In the genomic region with DNA sequence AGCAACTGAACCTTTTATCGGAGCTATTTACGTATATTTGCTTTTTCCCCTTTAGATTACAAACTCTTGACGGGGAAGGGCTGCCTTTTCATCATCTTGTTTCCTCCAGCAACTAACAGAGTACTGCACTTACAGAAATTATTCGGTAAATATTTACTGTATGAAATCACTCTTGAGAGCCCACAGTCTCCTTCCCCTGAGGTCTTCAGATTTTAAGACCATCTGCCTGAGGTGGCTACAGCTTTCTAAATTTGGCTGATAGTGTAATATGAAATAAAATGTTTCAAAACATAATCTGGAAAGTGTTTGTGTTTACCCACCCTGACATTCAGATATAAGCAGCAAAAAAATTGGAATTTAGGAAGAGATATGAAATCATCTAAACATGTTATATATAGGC, we compare ENCODE assay signal across 16 cellular contexts.
DNase-seq lines count a peak whose midpoint lies in the region; ATAC-seq and TF ChIP-seq lines count a peak whose summit lies in the region.
"Had no signal": no experiment of that assay in that cellular context is flagged by ENCODE, and none has a peak within 500 bp of the region (broad histone marks: within the 10 kb centered on the region; RNA-seq: fewer than 3 reads in every experiment).

No MANE protein-coding gene starts in this region.

- no peak for ATAC-seq in HG03108 (IDR thresholded peaks at IDR 0.05; ENCODE audit: unreplicated experiment)
- ATAC-seq: HepG2, SK-N-SH treated with all-trans-retinoic acid at 6 μM for 48 hours had no signal

- peaks cover 7% of the 10 kb centered on the region for H3K4me1 ChIP-seq in mesenchymal stem cell (ENCODE audit: control insufficient read depth, insufficient read depth, low read depth, low read length)
- H3K4me1 ChIP-seq: Peyer's patch had no signal

- no peaks in the 10 kb centered on the region for H3K9me3 Mint-ChIP-seq in activated T-helper 2 cell treated with anti-CD3 and anti-CD28 coated beads, Interferon-gamma antibody, Interleukin-2, Interleukin-4, amounts not matched to agents 10 μg/mL and 5 μg/mL and 100 μg/mL, durations not matched to agents 14 hours and 24 hours and 36 hours
- H3K9me3 Mint-ChIP-seq: CD4-positive, alpha-beta T cell had no signal

- no peak overlapping the region for H3K18ac ChIP-seq in mesenchymal stem cell (ENCODE audit: low read depth in 1 of 2, low read length in 2 of 2)

- 67% methylated on average over 3 of the region's 4 CpGs for WGBS in mesenchymal stem cell

- H2BK12ac ChIP-seq in mesenchymal stem cell (ENCODE audit: low read length in 2 of 2) = no peak overlapping the region

- peaks cover 2% of the 10 kb centered on the region for H3K27me3 Mint-ChIP-seq in activated T-helper 2 cell treated with anti-CD3 and anti-CD28 coated beads, Interferon-gamma antibody, Interleukin-2, Interleukin-4, amounts not matched to agents 10 μg/mL and 5 μg/mL and 100 μg/mL, durations not matched to agents 14 hours and 24 hours and 36 hours (ENCODE audit: low read depth)
- H3K27me3 Mint-ChIP-seq: CD4-positive, alpha-beta T cell had no signal

- H3K79me1 ChIP-seq in mesenchymal stem cell (replicated peaks; ENCODE audit: low read length, poor library complexity, severe bottlenecking) = peaks cover 37% of the 10 kb centered on the region

- H3K27ac ChIP-seq in 22Rv1 = peak overlapping the region; percentile 51
- no peak overlapping the region for H3K27ac ChIP-seq in mesenchymal stem cell (ENCODE audit: low read length, poor library complexity, severe bottlenecking)
- H3K27ac ChIP-seq: Peyer's patch had no signal

- intact Hi-C loops in activated T-helper 2 cell treated with anti-CD3 and anti-CD28 coated beads, Interferon-gamma antibody, Interleukin-2, Interleukin-4, amounts not matched to agents 10 μg/mL and 5 μg/mL and 100 μg/mL, durations not matched to agents 14 hours and 24 hours and 36 hours (cut with micrococcal nuclease) = no loop called here

- no peak overlapping the region for H3K9ac ChIP-seq in mesenchymal stem cell (ENCODE audit: low read length)

- H3K9me3 ChIP-seq in mesenchymal stem cell (ENCODE audit: control insufficient read depth, low read length) = no peaks in the 10 kb centered on the region
- H3K9me3 ChIP-seq: Peyer's patch had no signal

- DNase-seq in DMS79 treated with DMSO at 0.1 percent for 48 hours (lab: John Stamatoyannopoulos, UW) (peak; percentile 76), NCI-H748 (lab: John Stamatoyannopoulos, UW; ENCODE audit: unreplicated experiment) (peak; percentile 59), mesenchymal stem cell (peak; percentile 25), HuH-7 (ENCODE audit: low spot score) (no peak)
- no peak for DNase-seq in activated T-helper 2 cell treated with anti-CD3 and anti-CD28 coated beads, Interferon-gamma antibody, Interleukin-2, Interleukin-4, amounts not matched to agents 10 μg/mL and 5 μg/mL and 100 μg/mL, durations not matched to agents 14 hours and 24 hours and 36 hours (ENCODE audit: low spot score)
- DNase-seq: ACHN; CD4-positive, alpha-beta T cell; Karpas-422; NCI-H1694 treated with DMSO at 0.1 percent for 48 hours; NCI-H2171 treated with DMSO at 0.1 percent for 48 hours; NCI-H526 treated with DMSO at 0.1 percent for 48 hours; Peyer's patch had no signal

- H3K27ac Mint-ChIP-seq in activated T-helper 2 cell treated with anti-CD3 and anti-CD28 coated beads, Interferon-gamma antibody, Interleukin-2, Interleukin-4, amounts not matched to agents 10 μg/mL and 5 μg/mL and 100 μg/mL, durations not matched to agents 14 hours and 24 hours and 36 hours = no peak overlapping the region
- H3K27ac Mint-ChIP-seq: CD4-positive, alpha-beta T cell had no signal

- H2BK5ac ChIP-seq in mesenchymal stem cell (ENCODE audit: low read depth, low read length, poor library complexity, severe bottlenecking) = no peak overlapping the region

- H2AK5ac ChIP-seq in mesenchymal stem cell (ENCODE audit: low read length, severe bottlenecking) = no peak overlapping the region

- H2AFZ ChIP-seq in mesenchymal stem cell (ENCODE audit: low read depth, low read length) = no peak overlapping the region

- no peak overlapping the region for H3K4me3 ChIP-seq in mesenchymal stem cell (ENCODE audit: insufficient read depth in 1 of 2, low read depth in 1 of 2, low read length in 2 of 2)
- H3K4me3 ChIP-seq: Peyer's patch had no signal

- H3K36me3 Mint-ChIP-seq in activated T-helper 2 cell treated with anti-CD3 and anti-CD28 coated beads, Interferon-gamma antibody, Interleukin-2, Interleukin-4, amounts not matched to agents 10 μg/mL and 5 μg/mL and 100 μg/mL, durations not matched to agents 14 hours and 24 hours and 36 hours (ENCODE audit: low read depth) = no peaks in the 10 kb centered on the region

- H3K14ac ChIP-seq in mesenchymal stem cell (ENCODE audit: low read length in 2 of 2) = no peak overlapping the region

- H3K4me2 ChIP-seq in mesenchymal stem cell (ENCODE audit: low read length, poor library complexity, severe bottlenecking) = no peak overlapping the region

- H3K4me1 Mint-ChIP-seq in activated T-helper 2 cell treated with anti-CD3 and anti-CD28 coated beads, Interferon-gamma antibody, Interleukin-2, Interleukin-4, amounts not matched to agents 10 μg/mL and 5 μg/mL and 100 μg/mL, durations not matched to agents 14 hours and 24 hours and 36 hours (ENCODE audit: low read depth) = no peaks in the 10 kb centered on the region

- H4K8ac ChIP-seq in mesenchymal stem cell (ENCODE audit: low read length) = no peak overlapping the region

- no peak overlapping the region for H3K23ac ChIP-seq in mesenchymal stem cell (ENCODE audit: low read length in 2 of 2)

- H3K4ac ChIP-seq in mesenchymal stem cell (ENCODE audit: low read depth in 1 of 2, low read length in 2 of 2) = no peak overlapping the region

- no peak for TF ChIP-seq CTCF in 22Rv1 (IDR thresholded peaks at IDR 0.05)

- H3K4me3 Mint-ChIP-seq in activated T-helper 2 cell treated with anti-CD3 and anti-CD28 coated beads, Interferon-gamma antibody, Interleukin-2, Interleukin-4, amounts not matched to agents 10 μg/mL and 5 μg/mL and 100 μg/mL, durations not matched to agents 14 hours and 24 hours and 36 hours (ENCODE audit: low read depth) = no peak overlapping the region
- H3K4me3 Mint-ChIP-seq: CD4-positive, alpha-beta T cell had no signal

- no peak overlapping the region for H2BK120ac ChIP-seq in mesenchymal stem cell (ENCODE audit: low read depth, low read length)

- no peak overlapping the region for H2BK15ac ChIP-seq in mesenchymal stem cell (ENCODE audit: low read depth, poor library complexity, severe bottlenecking)

- H4K91ac ChIP-seq in mesenchymal stem cell (ENCODE audit: low read length) = no peak overlapping the region

- H3K36me3 ChIP-seq in mesenchymal stem cell (ENCODE audit: control insufficient read depth in 1 of 2, insufficient read depth in 2 of 2, low read depth in 1 of 2, low read length in 2 of 2) = peaks cover 0 to 23% of the 10 kb centered on the region in 2 experiments
- H3K36me3 ChIP-seq: Peyer's patch had no signal

- no peaks in the 10 kb centered on the region for H3K27me3 ChIP-seq in mesenchymal stem cell (ENCODE audit: control insufficient read depth in 1 of 2, insufficient read depth in 1 of 2, low read length in 2 of 2)
- H3K27me3 ChIP-seq: Peyer's patch had no signal

Comparison
In these comparisons a context has a peak if more than half of its experiments do, and no peak if none do; other contexts are left out.
1. DNase-seq: peak in DMS79 treated with DMSO at 0.1 percent for 48 hours (single experiment), NCI-H748 (single experiment) and mesenchymal stem cell (single experiment); none in activated T-helper 2 cell treated with anti-CD3 and anti-CD28 coated beads, Interferon-gamma antibody, Interleukin-2, Interleukin-4, amounts not matched to agents 10 μg/mL and 5 μg/mL and 100 μg/mL, durations not matched to agents 14 hours and 24 hours and 36 hours (single experiment) and HuH-7 (single experiment).